ENCODE assay signal across 1 cellular context in genomic region chr11:91800208-91800914, GRCh38.
TF ChIP-seq lines count a peak whose summit lies in the region.

No MANE protein-coding gene starts in this region.

TF ChIP-seq in H1, 55 proteins besides CTCF, POLR2A, EP300 and RAD21 (continued from another document):
- TF ChIP-seq TBP (IDR thresholded peaks at IDR 0.05; ENCODE audit: low read depth, low read length): no peak
- no peak for TF ChIP-seq NRF1 (IDR thresholded peaks at IDR 0.05; ENCODE audit: low read depth, low read length)
TF ChIP-seq in H1: peak in this region for 0.
